ENCODE assay signal across 1 cellular context in the genomic region with DNA sequence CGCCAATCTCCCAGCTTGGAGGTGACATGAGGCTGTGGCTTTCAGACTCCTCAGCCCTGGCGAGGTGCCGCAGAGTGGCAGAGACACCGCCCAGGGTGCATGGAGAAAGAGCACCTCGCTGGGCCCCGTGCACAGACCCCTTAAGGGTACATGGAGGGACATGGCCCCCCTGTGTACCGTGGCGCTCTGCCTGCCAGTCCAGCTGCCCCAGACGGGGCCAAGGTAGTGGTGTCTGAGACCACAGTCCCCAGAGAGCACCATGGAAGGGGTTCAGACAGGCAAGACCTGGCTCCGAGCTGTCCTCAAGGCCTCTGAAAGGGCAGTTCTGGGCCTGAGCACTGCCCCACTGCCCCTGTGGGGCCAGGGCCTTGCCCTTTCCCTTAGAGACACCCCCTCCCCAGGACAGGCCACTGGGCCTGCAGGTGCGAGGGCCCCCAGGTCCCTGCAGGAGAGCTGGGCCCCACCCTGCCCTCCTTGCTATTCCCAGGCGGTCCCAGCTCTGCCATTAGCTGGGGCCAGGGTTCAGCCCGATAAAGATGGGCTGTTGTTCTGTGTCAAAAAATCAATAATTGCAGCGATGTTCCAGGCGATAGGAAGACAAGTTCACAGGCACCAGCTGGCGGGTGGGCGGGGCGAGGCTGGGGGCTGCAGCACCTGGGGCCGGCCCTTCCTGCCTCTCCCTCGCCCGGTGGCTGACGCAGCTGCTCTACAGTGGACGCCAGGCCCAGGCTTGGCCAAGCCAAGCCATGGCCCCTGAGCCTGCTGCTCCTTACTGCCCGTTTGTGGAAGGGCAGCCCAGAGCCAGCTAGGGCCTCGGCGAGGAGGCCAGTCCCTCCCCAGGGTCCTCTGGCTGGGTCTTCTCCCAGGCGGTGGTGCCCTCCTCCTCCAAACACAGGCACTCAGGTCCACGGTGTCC.
A peak's percentile ranks its signal among the peaks of the same experiment; 100 is the strongest.
TF ChIP-seq lines count a peak whose summit lies in the region.

No MANE protein-coding gene starts in this region.

TF ChIP-seq in HepG2, 621 proteins besides CTCF, POLR2A, EP300 and RAD21 (continued from another document and continues in another):
- TF ChIP-seq, protein P1, sequence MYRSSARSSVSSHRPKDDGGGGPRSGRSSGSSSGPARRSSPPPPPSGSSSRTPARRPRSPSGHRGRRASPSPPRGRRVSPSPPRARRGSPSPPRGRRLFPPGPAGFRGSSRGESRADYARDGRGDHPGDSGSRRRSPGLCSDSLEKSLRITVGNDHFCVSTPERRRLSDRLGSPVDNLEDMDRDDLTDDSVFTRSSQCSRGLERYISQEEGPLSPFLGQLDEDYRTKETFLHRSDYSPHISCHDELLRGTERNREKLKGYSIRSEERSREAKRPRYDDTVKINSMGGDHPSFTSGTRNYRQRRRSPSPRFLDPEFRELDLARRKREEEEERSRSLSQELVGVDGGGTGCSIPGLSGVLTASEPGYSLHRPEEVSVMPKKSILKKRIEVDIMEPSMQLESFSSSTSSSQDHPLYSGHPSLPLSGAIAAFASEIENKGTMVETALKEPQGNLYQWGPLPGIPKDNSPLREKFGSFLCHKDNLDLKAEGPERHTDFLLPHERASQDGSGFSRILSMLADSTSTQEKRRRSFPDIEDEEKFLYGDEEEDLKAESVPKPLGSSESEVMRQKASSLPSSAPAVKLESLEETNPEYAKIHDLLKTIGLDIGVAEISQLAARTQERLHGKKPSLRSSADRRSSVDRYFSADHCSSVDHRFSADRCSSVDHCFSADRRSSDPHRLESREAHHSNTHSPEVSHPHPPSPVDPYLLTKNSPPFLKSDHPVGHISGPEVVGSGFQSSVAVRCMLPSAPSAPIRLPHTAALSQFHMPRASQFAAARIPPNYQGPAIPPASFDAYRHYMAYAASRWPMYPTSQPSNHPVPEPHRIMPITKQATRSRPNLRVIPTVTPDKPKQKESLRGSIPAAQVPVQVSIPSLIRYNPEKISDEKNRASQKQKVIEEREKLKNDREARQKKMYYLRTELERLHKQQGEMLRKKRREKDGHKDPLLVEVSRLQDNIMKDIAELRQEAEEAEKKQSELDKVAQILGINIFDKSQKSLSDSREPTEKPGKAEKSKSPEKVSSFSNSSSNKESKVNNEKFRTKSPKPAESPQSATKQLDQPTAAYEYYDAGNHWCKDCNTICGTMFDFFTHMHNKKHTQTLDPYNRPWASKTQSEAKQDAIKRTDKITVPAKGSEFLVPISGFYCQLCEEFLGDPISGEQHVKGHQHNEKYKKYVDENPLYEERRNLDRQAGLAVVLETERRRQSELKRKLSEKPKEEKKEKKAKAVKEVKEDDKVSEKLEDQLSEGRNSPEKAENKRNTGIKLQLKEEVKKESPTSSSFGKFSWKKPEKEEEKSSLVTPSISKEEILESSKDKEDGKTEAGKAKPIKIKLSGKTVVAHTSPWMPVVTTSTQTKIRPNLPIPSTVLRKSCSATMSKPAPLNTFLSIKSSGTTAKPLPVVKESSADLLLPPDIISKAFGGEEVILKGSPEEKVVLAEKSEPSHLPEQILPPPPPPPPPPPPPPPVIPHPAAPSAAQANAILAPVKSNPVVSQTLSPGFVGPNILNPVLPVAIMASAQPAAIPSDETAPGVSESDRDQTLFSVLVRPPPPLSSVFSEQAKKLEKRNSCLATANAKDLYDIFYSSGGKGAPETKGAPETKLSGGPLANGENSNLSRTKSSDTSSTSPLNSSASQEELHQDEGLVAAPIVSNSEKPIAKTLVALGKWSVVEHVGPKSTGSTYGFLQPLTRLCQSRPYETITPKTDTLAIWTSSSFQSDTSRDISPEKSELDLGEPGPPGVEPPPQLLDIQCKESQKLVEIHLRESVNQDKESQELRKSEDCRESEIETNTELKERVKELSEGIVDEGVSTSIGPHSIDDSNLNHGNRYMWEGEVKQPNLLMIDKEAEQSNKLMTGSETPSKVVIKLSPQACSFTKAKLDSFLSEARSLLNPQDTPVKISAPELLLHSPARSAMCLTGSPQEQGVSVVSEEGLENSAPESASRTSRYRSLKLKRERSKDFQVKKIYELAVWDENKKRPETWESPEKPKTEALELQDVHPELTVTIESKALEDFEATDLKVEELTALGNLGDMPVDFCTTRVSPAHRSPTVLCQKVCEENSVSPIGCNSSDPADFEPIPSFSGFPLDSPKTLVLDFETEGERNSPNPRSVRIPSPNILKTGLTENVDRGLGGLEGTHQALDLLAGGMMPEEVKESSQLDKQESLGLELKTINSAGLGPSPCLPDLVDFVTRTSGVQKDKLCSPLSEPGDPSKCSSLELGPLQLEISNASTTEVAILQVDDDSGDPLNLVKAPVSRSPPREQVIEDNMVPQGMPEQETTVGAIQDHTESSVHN (CRISPR knock-in tag; IDR thresholded peaks at IDR 0.05), result peak; percentile 45
- no peak for TF ChIP-seq ZNF564 (CRISPR knock-in tag; IDR thresholded peaks at IDR 0.05)
- no peak for TF ChIP-seq RFX1 (IDR thresholded peaks at IDR 0.05)
- peak; percentile 64 for TF ChIP-seq ZNF674 (CRISPR knock-in tag; IDR thresholded peaks at IDR 0.05; ENCODE audit: low read depth)
- no peak for TF ChIP-seq TCF7L2 (IDR thresholded peaks at IDR 0.05; ENCODE audit: low read depth, low read length)
- TF ChIP-seq, protein P2, sequence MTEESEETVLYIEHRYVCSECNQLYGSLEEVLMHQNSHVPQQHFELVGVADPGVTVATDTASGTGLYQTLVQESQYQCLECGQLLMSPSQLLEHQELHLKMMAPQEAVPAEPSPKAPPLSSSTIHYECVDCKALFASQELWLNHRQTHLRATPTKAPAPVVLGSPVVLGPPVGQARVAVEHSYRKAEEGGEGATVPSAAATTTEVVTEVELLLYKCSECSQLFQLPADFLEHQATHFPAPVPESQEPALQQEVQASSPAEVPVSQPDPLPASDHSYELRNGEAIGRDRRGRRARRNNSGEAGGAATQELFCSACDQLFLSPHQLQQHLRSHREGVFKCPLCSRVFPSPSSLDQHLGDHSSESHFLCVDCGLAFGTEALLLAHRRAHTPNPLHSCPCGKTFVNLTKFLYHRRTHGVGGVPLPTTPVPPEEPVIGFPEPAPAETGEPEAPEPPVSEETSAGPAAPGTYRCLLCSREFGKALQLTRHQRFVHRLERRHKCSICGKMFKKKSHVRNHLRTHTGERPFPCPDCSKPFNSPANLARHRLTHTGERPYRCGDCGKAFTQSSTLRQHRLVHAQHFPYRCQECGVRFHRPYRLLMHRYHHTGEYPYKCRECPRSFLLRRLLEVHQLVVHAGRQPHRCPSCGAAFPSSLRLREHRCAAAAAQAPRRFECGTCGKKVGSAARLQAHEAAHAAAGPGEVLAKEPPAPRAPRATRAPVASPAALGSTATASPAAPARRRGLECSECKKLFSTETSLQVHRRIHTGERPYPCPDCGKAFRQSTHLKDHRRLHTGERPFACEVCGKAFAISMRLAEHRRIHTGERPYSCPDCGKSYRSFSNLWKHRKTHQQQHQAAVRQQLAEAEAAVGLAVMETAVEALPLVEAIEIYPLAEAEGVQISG (CRISPR knock-in tag; IDR thresholded peaks at IDR 0.05), result peak; percentile 83
- TF ChIP-seq RXRB (CRISPR knock-in tag; IDR thresholded peaks at IDR 0.05; ENCODE audit: borderline replicate concordance), result peak; percentile 97
- TF ChIP-seq ZSCAN9 (CRISPR knock-in tag; IDR thresholded peaks at IDR 0.05; ENCODE audit: borderline replicate concordance), result peak; percentile 73
- TF ChIP-seq, protein P3, sequence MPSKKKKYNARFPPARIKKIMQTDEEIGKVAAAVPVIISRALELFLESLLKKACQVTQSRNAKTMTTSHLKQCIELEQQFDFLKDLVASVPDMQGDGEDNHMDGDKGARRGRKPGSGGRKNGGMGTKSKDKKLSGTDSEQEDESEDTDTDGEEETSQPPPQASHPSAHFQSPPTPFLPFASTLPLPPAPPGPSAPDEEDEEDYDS (CRISPR knock-in tag; IDR thresholded peaks at IDR 0.05), result peak; percentile 56; the same call in 1 of the 2 replicates
- TF ChIP-seq KLF13 (CRISPR knock-in tag; IDR thresholded peaks at IDR 0.05), result no peak; the same call in 1 of the 2 replicates
- no peak for TF ChIP-seq NPAS2 (CRISPR knock-in tag; IDR thresholded peaks at IDR 0.05; ENCODE audit: borderline replicate concordance)
- TF ChIP-seq ZNF652 (CRISPR knock-in tag; IDR thresholded peaks at IDR 0.05; ENCODE audit: borderline replicate concordance, low read depth), result no peak
- peak; percentile 88; the same call in 1 of the 2 replicates for TF ChIP-seq NCOR1 (IDR thresholded peaks at IDR 0.05; ENCODE audit: borderline replicate concordance, low read length)
- peak; percentile 93 for TF ChIP-seq KLF6 (CRISPR knock-in tag; IDR thresholded peaks at IDR 0.05)
- peak; percentile 93 for TF ChIP-seq MED8 (CRISPR knock-in tag; IDR thresholded peaks at IDR 0.05; ENCODE audit: insufficient replicate concordance)
- TF ChIP-seq, protein P4, sequence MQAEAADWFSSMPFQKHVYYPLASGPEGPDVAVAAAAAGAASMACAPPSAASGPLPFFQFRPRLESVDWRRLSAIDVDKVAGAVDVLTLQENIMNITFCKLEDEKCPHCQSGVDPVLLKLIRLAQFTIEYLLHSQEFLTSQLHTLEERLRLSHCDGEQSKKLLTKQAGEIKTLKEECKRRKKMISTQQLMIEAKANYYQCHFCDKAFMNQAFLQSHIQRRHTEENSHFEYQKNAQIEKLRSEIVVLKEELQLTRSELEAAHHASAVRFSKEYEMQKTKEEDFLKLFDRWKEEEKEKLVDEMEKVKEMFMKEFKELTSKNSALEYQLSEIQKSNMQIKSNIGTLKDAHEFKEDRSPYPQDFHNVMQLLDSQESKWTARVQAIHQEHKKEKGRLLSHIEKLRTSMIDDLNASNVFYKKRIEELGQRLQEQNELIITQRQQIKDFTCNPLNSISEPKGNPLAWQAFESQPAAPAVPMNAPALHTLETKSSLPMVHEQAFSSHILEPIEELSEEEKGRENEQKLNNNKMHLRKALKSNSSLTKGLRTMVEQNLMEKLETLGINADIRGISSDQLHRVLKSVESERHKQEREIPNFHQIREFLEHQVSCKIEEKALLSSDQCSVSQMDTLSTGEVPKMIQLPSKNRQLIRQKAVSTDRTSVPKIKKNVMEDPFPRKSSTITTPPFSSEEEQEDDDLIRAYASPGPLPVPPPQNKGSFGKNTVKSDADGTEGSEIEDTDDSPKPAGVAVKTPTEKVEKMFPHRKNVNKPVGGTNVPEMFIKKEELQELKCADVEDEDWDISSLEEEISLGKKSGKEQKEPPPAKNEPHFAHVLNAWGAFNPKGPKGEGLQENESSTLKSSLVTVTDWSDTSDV (CRISPR knock-in tag; IDR thresholded peaks at IDR 0.05), result peak; percentile 12; the same call in 1 of the 2 replicates
- TF ChIP-seq YY1 (IDR thresholded peaks at IDR 0.05; ENCODE audit: insufficient read depth, insufficient replicate concordance, low read depth, low read length), result peak; percentile 84
- TF ChIP-seq ZNF605 (CRISPR knock-in tag; IDR thresholded peaks at IDR 0.05), result peak; percentile 91
- TF ChIP-seq NFE2L2 (IDR thresholded peaks at IDR 0.05; ENCODE audit: low read length), result no peak
- TF ChIP-seq, protein P5, sequence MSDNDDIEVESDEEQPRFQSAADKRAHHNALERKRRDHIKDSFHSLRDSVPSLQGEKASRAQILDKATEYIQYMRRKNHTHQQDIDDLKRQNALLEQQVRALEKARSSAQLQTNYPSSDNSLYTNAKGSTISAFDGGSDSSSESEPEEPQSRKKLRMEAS (IDR thresholded peaks at IDR 0.05), result peak; percentile 86
- peak; percentile 96 for TF ChIP-seq ZNF747 (CRISPR knock-in tag; IDR thresholded peaks at IDR 0.05; ENCODE audit: borderline replicate concordance)
- no peak for TF ChIP-seq POLR2AphosphoS2 (IDR thresholded peaks at IDR 0.05; ENCODE audit: low read depth, low read length)
- TF ChIP-seq, protein P6, sequence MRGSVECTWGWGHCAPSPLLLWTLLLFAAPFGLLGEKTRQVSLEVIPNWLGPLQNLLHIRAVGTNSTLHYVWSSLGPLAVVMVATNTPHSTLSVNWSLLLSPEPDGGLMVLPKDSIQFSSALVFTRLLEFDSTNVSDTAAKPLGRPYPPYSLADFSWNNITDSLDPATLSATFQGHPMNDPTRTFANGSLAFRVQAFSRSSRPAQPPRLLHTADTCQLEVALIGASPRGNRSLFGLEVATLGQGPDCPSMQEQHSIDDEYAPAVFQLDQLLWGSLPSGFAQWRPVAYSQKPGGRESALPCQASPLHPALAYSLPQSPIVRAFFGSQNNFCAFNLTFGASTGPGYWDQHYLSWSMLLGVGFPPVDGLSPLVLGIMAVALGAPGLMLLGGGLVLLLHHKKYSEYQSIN (CRISPR knock-in tag; IDR thresholded peaks at IDR 0.05; ENCODE audit: borderline replicate concordance), result no peak
- TF ChIP-seq, protein P7, sequence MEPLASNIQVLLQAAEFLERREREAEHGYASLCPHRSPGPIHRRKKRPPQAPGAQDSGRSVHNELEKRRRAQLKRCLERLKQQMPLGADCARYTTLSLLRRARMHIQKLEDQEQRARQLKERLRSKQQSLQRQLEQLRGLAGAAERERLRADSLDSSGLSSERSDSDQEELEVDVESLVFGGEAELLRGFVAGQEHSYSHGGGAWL (CRISPR knock-in tag; IDR thresholded peaks at IDR 0.05), result no peak; the same call in 1 of the 2 replicates
- TF ChIP-seq, protein P8, sequence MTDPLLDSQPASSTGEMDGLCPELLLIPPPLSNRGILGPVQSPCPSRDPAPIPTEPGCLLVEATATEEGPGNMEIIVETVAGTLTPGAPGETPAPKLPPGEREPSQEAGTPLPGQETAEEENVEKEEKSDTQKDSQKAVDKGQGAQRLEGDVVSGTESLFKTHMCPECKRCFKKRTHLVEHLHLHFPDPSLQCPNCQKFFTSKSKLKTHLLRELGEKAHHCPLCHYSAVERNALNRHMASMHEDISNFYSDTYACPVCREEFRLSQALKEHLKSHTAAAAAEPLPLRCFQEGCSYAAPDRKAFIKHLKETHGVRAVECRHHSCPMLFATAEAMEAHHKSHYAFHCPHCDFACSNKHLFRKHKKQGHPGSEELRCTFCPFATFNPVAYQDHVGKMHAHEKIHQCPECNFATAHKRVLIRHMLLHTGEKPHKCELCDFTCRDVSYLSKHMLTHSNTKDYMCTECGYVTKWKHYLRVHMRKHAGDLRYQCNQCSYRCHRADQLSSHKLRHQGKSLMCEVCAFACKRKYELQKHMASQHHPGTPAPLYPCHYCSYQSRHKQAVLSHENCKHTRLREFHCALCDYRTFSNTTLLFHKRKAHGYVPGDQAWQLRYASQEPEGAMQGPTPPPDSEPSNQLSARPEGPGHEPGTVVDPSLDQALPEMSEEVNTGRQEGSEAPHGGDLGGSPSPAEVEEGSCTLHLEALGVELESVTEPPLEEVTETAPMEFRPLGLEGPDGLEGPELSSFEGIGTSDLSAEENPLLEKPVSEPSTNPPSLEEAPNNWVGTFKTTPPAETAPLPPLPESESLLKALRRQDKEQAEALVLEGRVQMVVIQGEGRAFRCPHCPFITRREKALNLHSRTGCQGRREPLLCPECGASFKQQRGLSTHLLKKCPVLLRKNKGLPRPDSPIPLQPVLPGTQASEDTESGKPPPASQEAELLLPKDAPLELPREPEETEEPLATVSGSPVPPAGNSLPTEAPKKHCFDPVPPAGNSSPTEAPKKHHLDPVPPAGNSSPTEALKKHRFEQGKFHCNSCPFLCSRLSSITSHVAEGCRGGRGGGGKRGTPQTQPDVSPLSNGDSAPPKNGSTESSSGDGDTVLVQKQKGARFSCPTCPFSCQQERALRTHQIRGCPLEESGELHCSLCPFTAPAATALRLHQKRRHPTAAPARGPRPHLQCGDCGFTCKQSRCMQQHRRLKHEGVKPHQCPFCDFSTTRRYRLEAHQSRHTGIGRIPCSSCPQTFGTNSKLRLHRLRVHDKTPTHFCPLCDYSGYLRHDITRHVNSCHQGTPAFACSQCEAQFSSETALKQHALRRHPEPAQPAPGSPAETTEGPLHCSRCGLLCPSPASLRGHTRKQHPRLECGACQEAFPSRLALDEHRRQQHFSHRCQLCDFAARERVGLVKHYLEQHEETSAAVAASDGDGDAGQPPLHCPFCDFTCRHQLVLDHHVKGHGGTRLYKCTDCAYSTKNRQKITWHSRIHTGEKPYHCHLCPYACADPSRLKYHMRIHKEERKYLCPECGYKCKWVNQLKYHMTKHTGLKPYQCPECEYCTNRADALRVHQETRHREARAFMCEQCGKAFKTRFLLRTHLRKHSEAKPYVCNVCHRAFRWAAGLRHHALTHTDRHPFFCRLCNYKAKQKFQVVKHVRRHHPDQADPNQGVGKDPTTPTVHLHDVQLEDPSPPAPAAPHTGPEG (CRISPR knock-in tag; IDR thresholded peaks at IDR 0.05), result no peak
- peak; percentile 57 for TF ChIP-seq CENPT (CRISPR knock-in tag; IDR thresholded peaks at IDR 0.05; ENCODE audit: low read depth)
- TF ChIP-seq ZBTB7A (CRISPR knock-in tag; IDR thresholded peaks at IDR 0.05), result peak; percentile 99
- TF ChIP-seq TBX2 (CRISPR knock-in tag; IDR thresholded peaks at IDR 0.05; ENCODE audit: borderline replicate concordance), result peak; percentile 98
- TF ChIP-seq ZNF558 (CRISPR knock-in tag; IDR thresholded peaks at IDR 0.05; ENCODE audit: borderline replicate concordance), result no peak; the same call in 1 of the 2 replicates
